Comparison of ENCODE assay signal across 2 cellular contexts in the genomic region with DNA sequence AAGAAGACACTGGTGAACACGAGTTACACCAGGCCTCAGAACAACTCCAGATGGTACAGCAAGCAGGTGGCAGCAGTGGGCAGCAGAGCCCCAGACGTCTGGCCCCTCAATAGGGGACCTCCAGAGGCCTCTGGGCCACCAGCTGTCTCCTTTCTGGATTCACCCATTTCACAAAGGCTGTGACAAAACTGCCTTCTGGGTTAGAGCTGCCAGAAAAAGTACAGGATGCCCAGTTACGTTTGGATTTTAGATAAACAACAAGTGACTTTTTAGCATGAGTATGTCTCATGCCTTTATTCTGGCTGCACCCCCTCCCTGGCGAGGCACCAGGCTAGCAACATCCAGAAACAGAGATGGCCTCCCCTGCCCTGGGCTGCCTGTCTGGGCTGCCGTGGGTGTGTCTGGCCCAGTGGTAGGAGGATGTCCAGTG.
A peak's percentile ranks its signal among the peaks of the same experiment; 100 is the strongest.
TF ChIP-seq lines count a peak whose summit lies in the region.

No MANE protein-coding gene starts in this region.

TF ChIP-seq in IMR-90, 13 proteins besides CTCF, POLR2A, EP300 and RAD21:
- no peak for TF ChIP-seq CHD1 (IDR thresholded peaks at IDR 0.05; ENCODE audit: low read depth, low read length)
- TF ChIP-seq RCOR1 (IDR thresholded peaks at IDR 0.05; ENCODE audit: insufficient replicate concordance, low read length): peak; percentile 11

TF ChIP-seq in GM12878, 131 proteins besides CTCF, POLR2A, EP300 and RAD21:
- TF ChIP-seq NKRF (conservative IDR thresholded peaks at IDR 0.05): no peak
- TF ChIP-seq BACH1 (IDR thresholded peaks at IDR 0.05; ENCODE audit: borderline replicate concordance): no peak
- no peak for TF ChIP-seq CBFB (IDR thresholded peaks at IDR 0.05; ENCODE audit: low read depth)
